ENCODE assay signal across 15 cellular contexts in the genomic region with DNA sequence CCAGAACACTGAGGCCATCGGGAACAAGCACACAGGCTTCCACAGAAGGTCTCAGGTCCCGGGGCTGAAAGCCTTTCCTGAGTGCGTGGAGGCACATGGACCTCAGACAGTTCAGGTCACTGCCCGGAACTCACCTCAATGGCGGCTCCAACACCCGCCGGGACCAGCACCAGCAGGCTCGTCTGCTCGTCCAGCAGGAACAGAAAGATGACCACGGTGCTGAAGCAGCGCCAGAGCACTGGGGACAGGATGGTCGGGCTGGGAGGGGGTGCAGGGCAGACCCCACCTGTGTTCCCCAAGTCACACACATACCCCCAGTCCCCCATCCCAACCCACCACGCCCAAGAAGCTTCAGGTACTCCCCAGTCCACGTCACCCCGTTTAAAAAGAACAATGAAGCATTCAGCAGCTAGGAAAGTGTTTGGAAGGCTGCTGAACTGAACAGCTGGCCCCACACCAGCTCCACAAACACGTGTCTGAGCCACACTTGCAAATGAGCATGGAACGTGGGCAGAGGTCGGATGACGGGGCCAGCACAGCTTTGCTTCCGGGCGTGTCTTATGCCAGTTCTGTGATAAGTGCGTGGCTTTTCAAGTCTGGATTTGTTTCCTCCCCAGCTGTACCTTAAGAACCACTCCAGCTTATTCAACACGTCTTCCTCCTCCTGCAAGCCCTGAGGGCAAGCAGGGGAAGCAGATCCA. TPM values are rescaled to one million over a fixed set of nuclear protein-coding genes. Genes with fewer than 3 reads are reported as not detected.
A peak's percentile ranks its signal among the peaks of the same experiment; 100 is the strongest.
DNase-seq lines count a peak whose midpoint lies in the region; ATAC-seq and TF ChIP-seq lines count a peak whose summit lies in the region.
"Had no signal": no experiment of that assay in that cellular context is flagged by ENCODE, and none has a peak within 500 bp of the region (broad histone marks: within the 10 kb centered on the region; RNA-seq: fewer than 3 reads in every experiment).

No MANE protein-coding gene starts in this region.

- BruUV-seq in Panc1 (replicated peaks; lab: Mats Ljungman, UMichigan) = no TSS peak

- POLR2A ChIA-PET in Panc1 (lab: Charles Lee) = no interaction called here

- H3K27ac ChIP-seq in Panc1 (ENCODE audit: low read length) (peak overlapping the region; percentile 32; the same call in 1 of the 2 replicates), cingulate gyrus (ENCODE audit: low read depth, low read length) (peak overlapping the region; percentile 26), subcutaneous abdominal adipose tissue (ENCODE audit: low read depth, low read length) (peak overlapping the region; percentile 67)
- H3K27ac ChIP-seq: coronary artery, thyroid gland had no signal

- no peaks in the 10 kb centered on the region for H3K27me3 ChIP-seq in Panc1 (ENCODE audit: control insufficient read depth, insufficient read depth, low read length)
- H3K27me3 ChIP-seq in subcutaneous abdominal adipose tissue (ENCODE audit: control insufficient read depth in 5 of 5, insufficient read depth in 4 of 5, low read length in 5 of 5) = no peaks in the 10 kb centered on the region
- H3K27me3 ChIP-seq: thyroid gland had no signal

- peak overlapping the region in 1 of 5 donors; percentile 45 for H3K9ac ChIP-seq in subcutaneous abdominal adipose tissue (ENCODE audit: low read length in 5 of 5)

- ATAC-seq in Panc1 (no peak), GM21825 (IDR thresholded peaks at IDR 0.05; ENCODE audit: unreplicated experiment) (no peak), GM21528 (IDR thresholded peaks at IDR 0.05; ENCODE audit: low FRiP score, unreplicated experiment) (no peak), GM18858 (IDR thresholded peaks at IDR 0.05; ENCODE audit: unreplicated experiment) (no peak)

- intact Hi-C loops in Panc1 (cut with micrococcal nuclease; ENCODE audit: unreplicated experiment) (no loop called here), lower leg skin (cut with DNase I; ENCODE audit: low total_unique reads) (no loop called here)

- no peak for TF ChIP-seq POLR2A in lower leg skin (IDR thresholded peaks at IDR 0.05)

- in situ Hi-C loops in Panc1 (cut with HindIII; ENCODE audit: low pct_unique_long_range_greater_than_20kb, low sequenced_read_pairs) = no loop called here

- H3K36me3 ChIP-seq in Panc1 (ENCODE audit: control insufficient read depth, insufficient read depth, low read length) (peaks cover 8% of the 10 kb centered on the region; the same call in 1 of the 2 replicates), subcutaneous abdominal adipose tissue (ENCODE audit: control insufficient read depth in 5 of 5, insufficient read depth in 5 of 5, low read length in 5 of 5) (peaks cover 8 to 66% (median 57%) of the 10 kb centered on the region in 5 donors)

- H3K4me3 ChIP-seq in Panc1 (ENCODE audit: low read depth in 2 of 2, low read length in 2 of 2) = no peak overlapping the region
- no peak overlapping the region for H3K4me3 ChIP-seq in lower leg skin (ENCODE audit: low read depth, poor library complexity, severe bottlenecking)
- H3K4me3 ChIP-seq in subcutaneous abdominal adipose tissue (ENCODE audit: low read depth in 1 of 5, low read length in 5 of 5) = no peak overlapping the region
- H3K4me3 ChIP-seq: coronary artery, thyroid gland had no signal

- CTCF ChIA-PET in Panc1 (lab: Charles Lee) = no interaction called here

- H3K9me3 ChIP-seq in Panc1 (ENCODE audit: control insufficient read depth, insufficient read depth, low read depth, low read length) (no peaks in the 10 kb centered on the region), subcutaneous abdominal adipose tissue (ENCODE audit: control insufficient read depth in 5 of 5, low read length in 5 of 5) (no peaks in the 10 kb centered on the region)
- H3K9me3 ChIP-seq: thyroid gland had no signal

- peaks cover 5% of the 10 kb centered on the region for H3K4me1 ChIP-seq in Panc1 (ENCODE audit: control insufficient read depth, insufficient read depth, low read length)
- H3K4me1 ChIP-seq in subcutaneous abdominal adipose tissue (ENCODE audit: control insufficient read depth in 5 of 5, insufficient read depth in 5 of 5, low read length in 5 of 5) = peaks cover 0 to 34% (median 23%) of the 10 kb centered on the region in 5 donors

- 45 to 53% methylated on average over 23 of the region's 23 CpGs for WGBS in lower leg skin, 2 donors

- TF ChIP-seq CTCF in Panc1 (IDR thresholded peaks at IDR 0.05) = no peak
- no peak for TF ChIP-seq CTCF in lower leg skin (IDR thresholded peaks at IDR 0.05)

- DNase-seq in Panc1 (ENCODE audit: low read depth, low spot score) (no peak), lower leg skin (ENCODE audit: low spot score in 2 of 2) (peak; percentile 82 to 93)
- no peak for DNase-seq in stimulated activated CD4-positive, alpha-beta T cell treated with anti-CD3 and anti-CD28 coated beads, Interleukin-4, amount 100 ng/mL, for 24 hours
- DNase-seq: activated CD4-positive, alpha-beta T cell treated with anti-CD3 and anti-CD28 coated beads, Interleukin-2, amount 50 U/mL, for 48 hours; activated naive CD4-positive, alpha-beta T cell; Karpas-422; NCI-H2081 treated with DMSO at 0.1 percent for 48 hours; thyroid gland had no signal

RNA-seq across cellular contexts. Expression of a gene that starts 14.6 kb away (rescaled TPM):
- total RNA-seq in Panc1 (2021; ENCODE audit: unreplicated experiment) (188 TPM), lower leg skin (100 to 1,000 TPM in 3 of 4 donors, 10 to 100 TPM in 1; 82.8 to 123 (median 102) TPM)
- 187 TPM for polyA plus RNA-seq in Panc1 (2012; ENCODE audit: insufficient read length)

RNA-seq across cellular contexts. Expression of a gene that starts 35.4 kb away (rescaled TPM):
- 8.9 TPM for total RNA-seq in Panc1 (2021; ENCODE audit: unreplicated experiment)
- 3.7 TPM for polyA plus RNA-seq in Panc1 (2012; ENCODE audit: insufficient read length)
- total RNA-seq in lower leg skin = under 1 TPM in 2 of 4 donors, not detected in 2; 0.13 to 0.38 TPM
- total RNA-seq: lung microvascular endothelial cell, thyroid gland had no signal

Comparison
In these comparisons a context has a peak if more than half of its experiments do, and no peak if none do; other contexts are left out.
1. DNase-seq: peak in lower leg skin (2 of 2); none in Panc1 (single experiment) and stimulated activated CD4-positive, alpha-beta T cell treated with anti-CD3 and anti-CD28 coated beads, Interleukin-4, amount 100 ng/mL, for 24 hours (single experiment).
2. Peak in every context shown above with its lines, with median percentiles within 50 percentile points of each other: H3K27ac ChIP-seq.